In genomic region chr11:29190313-29190712, GRCh38 we compare ENCODE assay signal across 31 cellular contexts.
"Had no signal": no experiment of that assay in that cellular context is flagged by ENCODE, and none has a peak within 500 bp of the region (broad histone marks: within the 10 kb centered on the region; RNA-seq: fewer than 3 reads in every experiment).

No MANE protein-coding gene starts in this region.

- DNase-seq: heart right ventricle; kidney; left colon; left lung; lower lobe of right lung; mesendoderm; naive B cell; natural killer cell; nephron progenitor cell; occipital lobe; psoas muscle; right lobe of liver; stimulated activated CD4-positive, alpha-beta T cell treated with anti-CD3 and anti-CD28 coated beads, Interleukin-12 subunit alpha, Interleukin-12 subunit beta, amount 100 ng/mL, for 4 hours; stimulated activated CD4-positive, alpha-beta T cell treated with anti-CD3 and anti-CD28 coated beads, Interleukin-15, amount 100 ng/mL, for 24 hours; stimulated activated CD4-positive, alpha-beta T cell treated with anti-CD3 and anti-CD28 coated beads, Interleukin-2, amount 100 ng/mL, for 24 hours; stimulated activated CD4-positive, alpha-beta T cell treated with anti-CD3 and anti-CD28 coated beads, Interleukin-4, amount 100 ng/mL, for 1 hour; stimulated activated naive B cell treated with anti-CD40 and anti-IgM and Interleukin-4, amounts not matched to agents 10 μg/mL and 1 μg/mL and 100 μg/mL, for 72 hours; stimulated activated naive CD8-positive, alpha-beta T cell treated with anti-CD3 and anti-CD28 coated beads, Interleukin-15, Interleukin-2, amounts not matched to agents 100 U/mL and 50 U/mL, for 24 hours; tibial artery; trophoblast cell; upper lobe of right lung had no signal

- H3K36me3 ChIP-seq: heart right ventricle, left lung, lower lobe of right lung, neural progenitor cell, neutrophil, right atrium auricular region, right lobe of liver, suprapubic skin, thoracic aorta, tibial artery, upper lobe of right lung had no signal

- H3K9me3 ChIP-seq: left lung, lower lobe of right lung, neutrophil, psoas muscle, right atrium auricular region, right lobe of liver, suprapubic skin, thoracic aorta, tibial artery, upper lobe of right lung had no signal

- ATAC-seq: heart right ventricle; left colon; left lung; lower lobe of right lung; natural killer cell; psoas muscle; right lobe of liver; stimulated activated naive B cell treated with anti-CD40 and anti-IgM and Interleukin-4, amounts not matched to agents 10 μg/mL and 1 μg/mL and 100 μg/mL, for 72 hours; stimulated activated naive CD8-positive, alpha-beta T cell treated with anti-CD3 and anti-CD28 coated beads, Interleukin-15, Interleukin-2, amounts not matched to agents 100 U/mL and 50 U/mL, for 24 hours; upper lobe of right lung had no signal

- H3K4me1 ChIP-seq: heart right ventricle, left lung, lower lobe of right lung, neural progenitor cell, parathyroid adenoma, psoas muscle, right atrium auricular region, right lobe of liver, suprapubic skin, tibial artery, upper lobe of right lung had no signal

- H3K27me3 ChIP-seq: heart right ventricle, hepatocyte, left lung, neural progenitor cell, neutrophil, right atrium auricular region, right lobe of liver, suprapubic skin, tibial artery, upper lobe of right lung had no signal

- FAIRE-seq: islet of Langerhans, kidney, urothelium cell line had no signal

- H2AFZ ChIP-seq: hepatocyte, neural progenitor cell, parathyroid adenoma had no signal

- H3K9ac ChIP-seq: neural progenitor cell, parathyroid adenoma had no signal

- H3K27ac ChIP-seq: heart right ventricle, hepatocyte, left lung, lower lobe of right lung, neural progenitor cell, neutrophil, parathyroid adenoma, psoas muscle, right atrium auricular region, right lobe of liver, skin epidermis, suprapubic skin, thoracic aorta, tibial artery, upper lobe of right lung had no signal

- H3K4me2 ChIP-seq: hepatocyte, neural progenitor cell had no signal

- H3K4me3 ChIP-seq: heart right ventricle, hepatocyte, left lung, lower lobe of right lung, neural progenitor cell, psoas muscle, right atrium auricular region, right lobe of liver, skin epidermis, suprapubic skin, thoracic aorta, tibial artery, upper lobe of right lung had no signal
